ENCODE assay signal across 8 cellular contexts in the genomic region with DNA sequence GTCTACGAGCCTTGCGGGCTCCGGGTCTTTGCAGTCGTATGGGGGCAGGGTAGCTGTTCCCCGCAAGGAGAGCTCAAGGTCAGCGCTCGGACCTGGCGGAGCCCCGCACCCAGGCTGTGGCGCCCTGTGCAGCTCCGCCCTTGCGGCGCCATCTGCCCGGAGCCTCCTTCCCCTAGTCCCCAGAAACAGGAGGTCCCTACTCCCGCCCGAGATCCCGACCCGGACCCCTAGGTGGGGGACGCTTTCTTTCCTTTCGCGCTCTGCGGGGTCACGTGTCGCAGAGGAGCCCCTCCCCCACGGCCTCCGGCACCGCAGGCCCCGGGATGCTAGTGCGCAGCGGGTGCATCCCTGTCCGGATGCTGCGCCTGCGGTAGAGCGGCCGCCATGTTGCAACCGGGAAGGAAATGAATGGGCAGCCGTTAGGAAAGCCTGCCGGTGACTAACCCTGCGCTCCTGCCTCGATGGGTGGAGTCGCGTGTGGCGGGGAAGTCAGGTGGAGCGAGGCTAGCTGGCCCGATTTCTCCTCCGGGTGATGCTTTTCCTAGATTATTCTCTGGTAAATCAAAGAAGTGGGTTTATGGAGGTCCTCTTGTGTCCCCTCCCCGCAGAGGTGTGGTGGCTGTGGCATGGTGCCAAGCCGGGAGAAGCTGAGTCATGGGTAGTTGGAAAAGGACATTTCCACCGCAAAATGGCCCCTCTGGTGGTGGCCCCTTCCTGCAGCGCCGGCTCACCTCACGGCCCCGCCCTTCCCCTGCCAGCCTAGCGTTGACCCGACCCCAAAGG. TPM values are rescaled to one million over a fixed set of nuclear protein-coding genes. Genes with fewer than 3 reads are reported as not detected.
DNase-seq lines count a peak whose midpoint lies in the region; TF ChIP-seq lines count a peak whose summit lies in the region.

No MANE protein-coding gene starts in this region.

- TF ChIP-seq CTCF in HL-60 (IDR thresholded peaks at IDR 0.05; ENCODE audit: insufficient read depth, low read length) (no peak), fibroblast of the aortic adventitia (IDR thresholded peaks at IDR 0.05; ENCODE audit: insufficient read depth, low read length) (no peak), neural cell (IDR thresholded peaks at IDR 0.05; ENCODE audit: poor library complexity, severe bottlenecking) (no peak)

- DNase-seq in NCI-H2227 (lab: John Stamatoyannopoulos, UW; ENCODE audit: unreplicated experiment), result peak; percentile 80
- no peak for DNase-seq in NCI-H2227 treated with DMSO at 0.1 percent for 48 hours (lab: John Stamatoyannopoulos, UW)
- DNase-seq in HL-60 (ENCODE audit: low read depth in 1 of 2, low spot score in 1 of 2), result peak; percentile 79 to 90
- peak; percentile 86 for DNase-seq in RKO (ENCODE audit: low spot score)
- peak; percentile 91 for DNase-seq in activated effector memory CD4-positive, alpha-beta T cell treated with anti-CD3 and anti-CD28 coated beads, Interleukin-2, amount 50 U/mL, for 16 hours
- DNase-seq in fibroblast of the aortic adventitia (ENCODE audit: low read depth), result peak; percentile 69
- peak; percentile 66 for DNase-seq in stromal cell of bone marrow (ENCODE audit: low read depth)

- H3K9me2 ChIP-seq in neural cell (ENCODE audit: insufficient read depth, low read length), result no peaks in the 10 kb centered on the region

- TF ChIP-seq EP300 in neural cell (conservative IDR thresholded peaks at IDR 0.05; ENCODE audit: poor library complexity, severe bottlenecking), result peak; percentile 37

- peaks cover 9% of the 10 kb centered on the region for H4K20me1 ChIP-seq in neural cell (ENCODE audit: insufficient read depth)

- H2AFZ ChIP-seq in neural cell (ENCODE audit: low read depth, low read length), result peak overlapping the region; percentile 21

- H3K4me2 ChIP-seq in neural cell (ENCODE audit: low read length), result peak overlapping the region; percentile 92

- peaks cover 11% of the 10 kb centered on the region for H3K36me3 ChIP-seq in neural cell (ENCODE audit: insufficient read depth, low read length)

- H3F3A ChIP-seq in neural cell (ENCODE audit: insufficient read depth, low read length, poor library complexity, severe bottlenecking), result peaks cover 4% of the 10 kb centered on the region

- peaks cover 20% of the 10 kb centered on the region for H3K79me2 ChIP-seq in neural cell (replicated peaks; ENCODE audit: insufficient read depth, low read length)

- H3K4me3 ChIP-seq in HL-60 (replicated peaks; ENCODE audit: insufficient read depth, low read length) (peak overlapping the region; percentile 89), fibroblast of the aortic adventitia (ENCODE audit: low read depth, low read length) (peak overlapping the region; percentile 92), neural cell (ENCODE audit: low read length) (peak overlapping the region; percentile 100)

- H3K27ac ChIP-seq in HL-60 (replicated peaks), result peak overlapping the region; percentile 98
- H3K27ac ChIP-seq in neural cell (ENCODE audit: low read length), result peak overlapping the region; percentile 98

- H3K9me3 ChIP-seq in neural cell (ENCODE audit: low read length), result no peaks in the 10 kb centered on the region

- H3K9ac ChIP-seq in neural cell (ENCODE audit: low read length), result peak overlapping the region; percentile 99

- TF ChIP-seq RAD21 in neural cell (conservative IDR thresholded peaks at IDR 0.05), result peak; percentile 28

- H3K27me3 ChIP-seq in HL-60 (ENCODE audit: insufficient read depth, poor library complexity, severe bottlenecking) (no peaks in the 10 kb centered on the region), neural cell (ENCODE audit: insufficient read depth, low read depth, low read length) (no peaks in the 10 kb centered on the region)

TF ChIP-seq in neural cell, 6 proteins besides CTCF, POLR2A, EP300 and RAD21:
- TF ChIP-seq MXI1 (conservative IDR thresholded peaks at IDR 0.05; ENCODE audit: poor library complexity, severe bottlenecking) (peak; percentile 73), EZH2 (IDR thresholded peaks at IDR 0.05; ENCODE audit: borderline replicate concordance, insufficient read depth, low read length, poor library complexity, severe bottlenecking) (no peak), SMC3 (conservative IDR thresholded peaks at IDR 0.05; ENCODE audit: poor library complexity) (no peak), POLR2AphosphoS5 (IDR thresholded peaks at IDR 0.05) (peak; percentile 68), TAF1 (IDR thresholded peaks at IDR 0.05; ENCODE audit: low read depth) (peak; percentile 22)
- TF ChIP-seq, protein P1, sequence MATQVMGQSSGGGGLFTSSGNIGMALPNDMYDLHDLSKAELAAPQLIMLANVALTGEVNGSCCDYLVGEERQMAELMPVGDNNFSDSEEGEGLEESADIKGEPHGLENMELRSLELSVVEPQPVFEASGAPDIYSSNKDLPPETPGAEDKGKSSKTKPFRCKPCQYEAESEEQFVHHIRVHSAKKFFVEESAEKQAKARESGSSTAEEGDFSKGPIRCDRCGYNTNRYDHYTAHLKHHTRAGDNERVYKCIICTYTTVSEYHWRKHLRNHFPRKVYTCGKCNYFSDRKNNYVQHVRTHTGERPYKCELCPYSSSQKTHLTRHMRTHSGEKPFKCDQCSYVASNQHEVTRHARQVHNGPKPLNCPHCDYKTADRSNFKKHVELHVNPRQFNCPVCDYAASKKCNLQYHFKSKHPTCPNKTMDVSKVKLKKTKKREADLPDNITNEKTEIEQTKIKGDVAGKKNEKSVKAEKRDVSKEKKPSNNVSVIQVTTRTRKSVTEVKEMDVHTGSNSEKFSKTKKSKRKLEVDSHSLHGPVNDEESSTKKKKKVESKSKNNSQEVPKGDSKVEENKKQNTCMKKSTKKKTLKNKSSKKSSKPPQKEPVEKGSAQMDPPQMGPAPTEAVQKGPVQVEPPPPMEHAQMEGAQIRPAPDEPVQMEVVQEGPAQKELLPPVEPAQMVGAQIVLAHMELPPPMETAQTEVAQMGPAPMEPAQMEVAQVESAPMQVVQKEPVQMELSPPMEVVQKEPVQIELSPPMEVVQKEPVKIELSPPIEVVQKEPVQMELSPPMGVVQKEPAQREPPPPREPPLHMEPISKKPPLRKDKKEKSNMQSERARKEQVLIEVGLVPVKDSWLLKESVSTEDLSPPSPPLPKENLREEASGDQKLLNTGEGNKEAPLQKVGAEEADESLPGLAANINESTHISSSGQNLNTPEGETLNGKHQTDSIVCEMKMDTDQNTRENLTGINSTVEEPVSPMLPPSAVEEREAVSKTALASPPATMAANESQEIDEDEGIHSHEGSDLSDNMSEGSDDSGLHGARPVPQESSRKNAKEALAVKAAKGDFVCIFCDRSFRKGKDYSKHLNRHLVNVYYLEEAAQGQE (IDR thresholded peaks at IDR 0.05; ENCODE audit: borderline replicate concordance), result peak; percentile 63

RNA-seq across cellular contexts. Expression of a gene that starts 0.8 kb away (rescaled TPM):
- 1,521 and 5,776 TPM in 2 replicates for total RNA-seq in fibroblast of the aortic adventitia (ENCODE audit: low replicate concordance)
- polyA plus RNA-seq in neural cell, result 1,673 and 1,838 TPM in 2 replicates
- 1,612 and 1,879 TPM in 2 replicates for polyA minus RNA-seq in neural cell

RNA-seq across cellular contexts. Expression of a gene that starts 20.7 kb away (rescaled TPM):
- total RNA-seq in fibroblast of the aortic adventitia (ENCODE audit: low replicate concordance), result 12.7 and 17.2 TPM in 2 replicates
- polyA plus RNA-seq in neural cell, result 12.0 and 16.9 TPM in 2 replicates
- 10.0 and 13.6 TPM in 2 replicates for polyA minus RNA-seq in neural cell

RNA-seq across cellular contexts. Expression of a gene that starts 33.0 kb away (rescaled TPM):
- 24.0 and 54.6 TPM in 2 replicates for total RNA-seq in fibroblast of the aortic adventitia (ENCODE audit: low replicate concordance)
- polyA plus RNA-seq in neural cell, result 30.7 and 38.8 TPM in 2 replicates
- 23.9 and 29.6 TPM in 2 replicates for polyA minus RNA-seq in neural cell

RNA-seq across cellular contexts. Expression of a gene that starts 41.2 kb away (rescaled TPM):
- total RNA-seq in fibroblast of the aortic adventitia (ENCODE audit: low replicate concordance), result 43.1 and 45.1 TPM in 2 replicates
- polyA plus RNA-seq in neural cell, result 4.5 and 5.6 TPM in 2 replicates
- polyA minus RNA-seq in neural cell, result 12.2 and 14.7 TPM in 2 replicates

RNA-seq across cellular contexts. Expression of a gene that starts 42.0 kb away (rescaled TPM):
- 113 and 167 TPM in 2 replicates for total RNA-seq in fibroblast of the aortic adventitia (ENCODE audit: low replicate concordance)
- 111 and 117 TPM in 2 replicates for polyA plus RNA-seq in neural cell
- 34.1 and 46.3 TPM in 2 replicates for polyA minus RNA-seq in neural cell
